8 cellular contexts compared by ENCODE assay signal in the genomic region with DNA sequence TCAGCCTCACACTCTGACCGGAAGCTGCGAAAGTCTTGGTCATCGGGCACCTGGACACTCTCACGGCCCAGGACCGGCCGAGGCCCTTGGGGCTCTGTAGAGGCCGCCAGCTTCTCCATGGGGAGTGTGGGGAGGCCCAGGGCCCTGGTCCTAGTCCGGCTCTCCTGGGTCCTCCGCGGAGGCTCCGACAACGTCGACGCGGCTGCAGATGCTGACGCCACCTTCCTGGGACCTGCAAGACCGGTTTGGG. TPM values are rescaled to one million over a fixed set of nuclear protein-coding genes. Genes with fewer than 3 reads are reported as not detected.
DNase-seq lines count a peak whose midpoint lies in the region; ATAC-seq and TF ChIP-seq lines count a peak whose summit lies in the region.

No MANE protein-coding gene starts in this region.

- H3K27ac ChIP-seq in ACC112 (ENCODE audit: low read depth, low read length) (no peak overlapping the region), mammary epithelial cell (ENCODE audit: insufficient read depth, low read depth, low read length) (no peak overlapping the region)

- BruUV-seq in mammary epithelial cell (replicated peaks; lab: Mats Ljungman, UMichigan): no TSS peak

- DNase-seq in HT-29 (ENCODE audit: low spot score) (peak; percentile 81), mammary epithelial cell (no peak), mucosa of descending colon (peak in 1 of 3 donors; percentile 64), SKM-1 (lab: John Stamatoyannopoulos, UW; ENCODE audit: unreplicated experiment) (no peak), GM10248 (ENCODE audit: extremely low spot score) (no peak), 8988T (no peak), NCI-H1092 (lab: John Stamatoyannopoulos, UW) (no peak)

- POLR2A ChIA-PET in GM10248 (lab: Yijun Ruan, JAX): no interaction called here

- WGBS in mammary epithelial cell (ENCODE audit: low coverage, missing lambda C conversion rate): 8% methylated on average over 12 of the region's 17 CpGs

- in situ Hi-C loops in mammary epithelial cell (cut with MboI; ENCODE audit: low sequenced_read_pairs in 2 of 2): no loop called here

- H3K4me1 ChIP-seq in ACC112 (ENCODE audit: control insufficient read depth, insufficient read depth, low read length, unreplicated experiment) (no peaks in the 10 kb centered on the region), mammary epithelial cell (ENCODE audit: insufficient read depth, low read length) (peaks cover 18% of the 10 kb centered on the region), mucosa of descending colon (ENCODE audit: low read depth) (peaks cover 56% of the 10 kb centered on the region)

- peak overlapping the region; percentile 85 for H3K4me2 ChIP-seq in mammary epithelial cell (ENCODE audit: insufficient read depth, low read depth, low read length)

- H4K20me1 ChIP-seq in mammary epithelial cell (ENCODE audit: insufficient read depth, low read length): no peaks in the 10 kb centered on the region

- H3K4me3 ChIP-seq in ACC112 (ENCODE audit: low read depth, low read length): peak overlapping the region; percentile 74
- peak overlapping the region; percentile 39 to 66 (median 49) for H3K4me3 ChIP-seq in mammary epithelial cell (replicated peaks in 1 of 3; ENCODE audit: insufficient read depth in 1 of 3, low read depth in 2 of 3, low read length in 3 of 3)
- peak overlapping the region; percentile 72 for H3K4me3 ChIP-seq in mucosa of descending colon

- no peak for ATAC-seq in mucosa of descending colon

- dilution Hi-C loops in mammary epithelial cell (cut with HindIII; ENCODE audit: low sequenced_read_pairs): no loop called here

- no peaks in the 10 kb centered on the region for H3K9me3 ChIP-seq in mammary epithelial cell (replicated peaks; ENCODE audit: insufficient read depth, low read length)
- no peaks in the 10 kb centered on the region for H3K9me3 ChIP-seq in mucosa of descending colon

- H3K36me3 ChIP-seq in ACC112 (ENCODE audit: insufficient read depth, low read length) (no peaks in the 10 kb centered on the region), mammary epithelial cell (ENCODE audit: insufficient read depth, low read length) (no peaks in the 10 kb centered on the region), mucosa of descending colon (ENCODE audit: low read depth) (no peaks in the 10 kb centered on the region)

- CTCF ChIA-PET in mammary epithelial cell (lab: Charles Lee; ENCODE audit: low non-redundant PET) (no interaction called here), GM10248 (lab: Yijun Ruan, JAX) (interaction anchor here (1.4 to 11.8 kb wide), 3 partner anchors 10 to 33 kb away, joined by 3 to 88 read pairs (median 3); a partner anchor contains a TSS)

- H3K79me2 ChIP-seq in ACC112 (ENCODE audit: control insufficient read depth, insufficient read depth, low read length, unreplicated experiment) (no peaks in the 10 kb centered on the region), mammary epithelial cell (ENCODE audit: insufficient read depth, low read length) (no peaks in the 10 kb centered on the region)

- intact Hi-C loops in mammary epithelial cell (cut with micrococcal nuclease): no loop called here
- intact Hi-C loops in mucosa of descending colon (cut with DNase I, micrococcal nuclease): no loop called here

- H2AFZ ChIP-seq in ACC112 (ENCODE audit: low read length, unreplicated experiment): no peak overlapping the region
- H2AFZ ChIP-seq in mammary epithelial cell (ENCODE audit: low read depth, low read length): peak overlapping the region; percentile 84

- TF ChIP-seq CTCF in mammary epithelial cell (conservative IDR thresholded peaks at IDR 0.05 in 1 of 2, IDR thresholded peaks at IDR 0.05 in 1 of 2; ENCODE audit: extremely low read depth in 1 of 2, insufficient read depth in 1 of 2, low read depth in 1 of 2, low read length in 2 of 2): no peak
- no peak for TF ChIP-seq CTCF in mucosa of descending colon (IDR thresholded peaks at IDR 0.05)
- no peak for TF ChIP-seq CTCF in GM10248 (IDR thresholded peaks at IDR 0.05; ENCODE audit: control extremely low read depth, extremely low read depth, low read depth, missing control alignments)

- H3K9ac ChIP-seq in mammary epithelial cell (ENCODE audit: insufficient read depth, low read length): no peak overlapping the region

- H3K27me3 ChIP-seq in ACC112 (ENCODE audit: insufficient read depth, low read length): peaks cover 13% of the 10 kb centered on the region; the same call in 1 of the 2 replicates
- H3K27me3 ChIP-seq in mammary epithelial cell (ENCODE audit: insufficient read depth, low read length): no peaks in the 10 kb centered on the region

RNA-seq across cellular contexts. Expression of a gene that starts 12.9 kb away (rescaled TPM):
- total RNA-seq in HT-29 (2014; rRNA removed; shearing (Covaris generic)): 1,082 and 1,283 TPM in 2 replicates
- total RNA-seq in mammary epithelial cell (10 to 100 TPM; 32.8 to 63.0 TPM), mucosa of descending colon (100 to 1,000 TPM; 177 to 472 (median 306) TPM)
- 73.7 TPM for polyA plus RNA-seq in mammary epithelial cell
- polyA minus RNA-seq in mammary epithelial cell: 67.3 TPM

RNA-seq across cellular contexts. Expression of a gene that starts 28.8 kb away (rescaled TPM):
- total RNA-seq in HT-29 (2014; rRNA removed; shearing (Covaris generic)): 109 and 161 TPM in 2 replicates
- total RNA-seq in mammary epithelial cell (10 to 100 TPM; 56.8 to 78.3 TPM), mucosa of descending colon (10 to 100 TPM; 69.3 to 84.8 (median 84.0) TPM)
- polyA plus RNA-seq in mammary epithelial cell: 51.9 TPM
- 274 TPM for polyA minus RNA-seq in mammary epithelial cell

RNA-seq across cellular contexts. Expression of a gene that starts 33.2 kb away (rescaled TPM):
- total RNA-seq in HT-29 (2014; rRNA removed; shearing (Covaris generic)): 10.4 and 11.4 TPM in 2 replicates
- total RNA-seq in mammary epithelial cell (10 to 100 TPM in 1 of 2 donors, 1 to 10 TPM in 1; 3.3 to 23.0 TPM), mucosa of descending colon (10 to 100 TPM; 37.7 to 64.3 (median 52.5) TPM)
- polyA plus RNA-seq in mammary epithelial cell: 10.9 TPM
- polyA minus RNA-seq in mammary epithelial cell: 2.4 TPM
